In genomic region chr13:53159439-53159838, GRCh38 we compare ENCODE assay signal across 21 cellular contexts.
"Had no signal": no experiment of that assay in that cellular context is flagged by ENCODE, and none has a peak within 500 bp of the region (broad histone marks: within the 10 kb centered on the region; RNA-seq: fewer than 3 reads in every experiment).

No MANE protein-coding gene starts in this region.

- H3K4me3 ChIP-seq: cardiac muscle cell, esophagus muscularis mucosa, gastroesophageal sphincter, heart right ventricle, sigmoid colon, testis, upper lobe of right lung had no signal

- H3K4me1 ChIP-seq: esophagus muscularis mucosa, gastroesophageal sphincter, heart right ventricle, parathyroid adenoma, sigmoid colon, testis, upper lobe of right lung had no signal

- H3K36me3 Mint-ChIP-seq: activated CD8-positive, alpha-beta memory T cell treated with anti-CD3 and anti-CD28 coated beads, Interleukin-2, amount 10 ng/mL, durations not matched to agents 7 days and 5 days; activated naive CD8-positive, alpha-beta T cell treated with anti-CD3 and anti-CD28 coated beads for 36 hours; naive thymus-derived CD8-positive, alpha-beta T cell; stimulated activated memory B cell treated with anti-CD40 and anti-IgM and Interleukin-4, amounts not matched to agents 10 μg/mL and 1 μg/mL and 100 μg/mL, for 72 hours had no signal

- H2AFZ ChIP-seq: parathyroid adenoma had no signal

- H3K9ac ChIP-seq: parathyroid adenoma had no signal

- H3K36me3 ChIP-seq: cardiac muscle cell, esophagus muscularis mucosa, gastroesophageal sphincter, heart right ventricle, sigmoid colon, upper lobe of right lung had no signal

- H3K27ac ChIP-seq: cardiac muscle cell, esophagus muscularis mucosa, gastroesophageal sphincter, heart right ventricle, parathyroid adenoma, sigmoid colon, testis, upper lobe of right lung had no signal

- H3K79me2 ChIP-seq: parathyroid adenoma had no signal

- H3K27me3 ChIP-seq: cardiac muscle cell, sigmoid colon, testis, upper lobe of right lung had no signal

- H3K9me3 ChIP-seq: sigmoid colon, testis, upper lobe of right lung had no signal

- H3K4me3 Mint-ChIP-seq: activated CD4-positive, alpha-beta memory T cell treated with anti-CD3 and anti-CD28 coated beads, Interleukin-2, amount 10 ng/mL, durations not matched to agents 7 days and 5 days; activated CD8-positive, alpha-beta memory T cell treated with anti-CD3 and anti-CD28 coated beads, Interleukin-2, amount 10 ng/mL, durations not matched to agents 7 days and 5 days; activated naive CD8-positive, alpha-beta T cell treated with anti-CD3 and anti-CD28 coated beads for 36 hours; activated T-helper 17 cell treated with anti-CD3 and anti-CD28 coated beads, Interleukin-2, amount 50 U/mL, for 72 hours; dendritic cell treated with granulocyte-macrophage colony-stimulating factor and Interleukin-4, amounts not matched to agents 40 ng/mL and 50 ng/mL, for 4 days; naive thymus-derived CD8-positive, alpha-beta T cell; stimulated activated memory B cell treated with anti-CD40 and anti-IgM and Interleukin-4, amounts not matched to agents 10 μg/mL and 1 μg/mL and 100 μg/mL, for 72 hours had no signal

- DNase-seq: activated CD4-positive, alpha-beta memory T cell treated with anti-CD3 and anti-CD28 coated beads, Interleukin-2, amount 10 ng/mL, durations not matched to agents 7 days and 5 days; activated CD4-positive, alpha-beta T cell treated with anti-CD3 and anti-CD28 coated beads for 48 hours; activated CD4-positive, CD25-positive, alpha-beta regulatory T cell; activated CD8-positive, alpha-beta memory T cell treated with anti-CD3 and anti-CD28 coated beads, Interleukin-2, amount 10 ng/mL, durations not matched to agents 7 days and 5 days; activated naive CD4-positive, alpha-beta T cell; activated naive CD8-positive, alpha-beta T cell treated with anti-CD3 and anti-CD28 coated beads for 36 hours; amniotic stem cell; effector CD8-positive, alpha-beta T cell; heart right ventricle; naive thymus-derived CD8-positive, alpha-beta T cell; sigmoid colon; stimulated activated CD4-positive, alpha-beta T cell treated with anti-CD3 and anti-CD28 coated beads, Interleukin-4, amount 100 ng/mL, for 4 hours; testis; upper lobe of right lung had no signal

- H3K27me3 Mint-ChIP-seq: activated CD4-positive, alpha-beta memory T cell treated with anti-CD3 and anti-CD28 coated beads, Interleukin-2, amount 10 ng/mL, durations not matched to agents 7 days and 5 days; dendritic cell treated with granulocyte-macrophage colony-stimulating factor and Interleukin-4, amounts not matched to agents 40 ng/mL and 50 ng/mL, for 4 days; stimulated activated memory B cell treated with anti-CD40 and anti-IgM and Interleukin-4, amounts not matched to agents 10 μg/mL and 1 μg/mL and 100 μg/mL, for 72 hours had no signal

- H3K4me1 Mint-ChIP-seq: activated CD4-positive, alpha-beta memory T cell treated with anti-CD3 and anti-CD28 coated beads, Interleukin-2, amount 10 ng/mL, durations not matched to agents 7 days and 5 days; activated CD8-positive, alpha-beta memory T cell treated with anti-CD3 and anti-CD28 coated beads, Interleukin-2, amount 10 ng/mL, durations not matched to agents 7 days and 5 days; activated naive CD8-positive, alpha-beta T cell treated with anti-CD3 and anti-CD28 coated beads for 36 hours; activated T-helper 17 cell treated with anti-CD3 and anti-CD28 coated beads, Interleukin-2, amount 50 U/mL, for 72 hours; naive thymus-derived CD8-positive, alpha-beta T cell; stimulated activated memory B cell treated with anti-CD40 and anti-IgM and Interleukin-4, amounts not matched to agents 10 μg/mL and 1 μg/mL and 100 μg/mL, for 72 hours had no signal

- H3K9me3 Mint-ChIP-seq: activated CD4-positive, alpha-beta memory T cell treated with anti-CD3 and anti-CD28 coated beads, Interleukin-2, amount 10 ng/mL, durations not matched to agents 7 days and 5 days; activated naive CD8-positive, alpha-beta T cell treated with anti-CD3 and anti-CD28 coated beads for 36 hours had no signal

- ATAC-seq: activated CD8-positive, alpha-beta memory T cell treated with anti-CD3 and anti-CD28 coated beads, Interleukin-2, amount 10 ng/mL, durations not matched to agents 7 days and 5 days; activated T-helper 17 cell treated with anti-CD3 and anti-CD28 coated beads, Interleukin-2, amount 50 U/mL, for 72 hours; gastroesophageal sphincter; heart right ventricle; naive thymus-derived CD8-positive, alpha-beta T cell; stimulated activated memory B cell treated with anti-CD40 and anti-IgM and Interleukin-4, amounts not matched to agents 10 μg/mL and 1 μg/mL and 100 μg/mL, for 72 hours; upper lobe of right lung had no signal

- H3K27ac Mint-ChIP-seq: activated CD4-positive, alpha-beta memory T cell treated with anti-CD3 and anti-CD28 coated beads, Interleukin-2, amount 10 ng/mL, durations not matched to agents 7 days and 5 days; activated CD8-positive, alpha-beta memory T cell treated with anti-CD3 and anti-CD28 coated beads, Interleukin-2, amount 10 ng/mL, durations not matched to agents 7 days and 5 days; activated naive CD8-positive, alpha-beta T cell treated with anti-CD3 and anti-CD28 coated beads for 36 hours; activated T-helper 17 cell treated with anti-CD3 and anti-CD28 coated beads, Interleukin-2, amount 50 U/mL, for 72 hours; dendritic cell treated with granulocyte-macrophage colony-stimulating factor and Interleukin-4, amounts not matched to agents 40 ng/mL and 50 ng/mL, for 4 days; naive thymus-derived CD8-positive, alpha-beta T cell; stimulated activated memory B cell treated with anti-CD40 and anti-IgM and Interleukin-4, amounts not matched to agents 10 μg/mL and 1 μg/mL and 100 μg/mL, for 72 hours had no signal
